ENCODE assay signal across 1 cellular context in genomic region chr17:82354804-82355308, GRCh38.
TF ChIP-seq lines count a peak whose summit lies in the region.

No MANE protein-coding gene starts in this region.

TF ChIP-seq in HepG2, 621 proteins besides CTCF, POLR2A, EP300 and RAD21 (continues in another document):
- TF ChIP-seq MAX (IDR thresholded peaks at IDR 0.05) (peak; percentile 62; the same call in 1 of the 2 replicates), ZNF746 (CRISPR knock-in tag; IDR thresholded peaks at IDR 0.05) (no peak), ZFP36 (IDR thresholded peaks at IDR 0.05; ENCODE audit: borderline replicate concordance, low read depth, low read length, partially characterized antibody) (no peak), ZGPAT (CRISPR knock-in tag; IDR thresholded peaks at IDR 0.05) (0 out of 2 replicates have a peak, but pooled peaks have one; percentile 1), ZNF644 (CRISPR knock-in tag; IDR thresholded peaks at IDR 0.05; ENCODE audit: low read depth) (0 out of 2 replicates have a peak, but pooled peaks have one; percentile 13), NR1H2 (CRISPR knock-in tag; IDR thresholded peaks at IDR 0.05; ENCODE audit: borderline replicate concordance, low read depth) (no peak), HMGXB4 (CRISPR knock-in tag; IDR thresholded peaks at IDR 0.05; ENCODE audit: borderline replicate concordance in 1 of 2, low read depth in 1 of 2) (0 out of 4 replicates have a peak, but pooled peaks of 1 of the 2 experiments have one; percentile 15), SALL2 (CRISPR knock-in tag; IDR thresholded peaks at IDR 0.05) (no peak), ISX (CRISPR knock-in tag; conservative IDR thresholded peaks at IDR 0.05) (no peak), THAP9 (CRISPR knock-in tag; IDR thresholded peaks at IDR 0.05; ENCODE audit: borderline replicate concordance) (0 out of 2 replicates have a peak, but pooled peaks have one; percentile 35), SCMH1 (CRISPR knock-in tag; IDR thresholded peaks at IDR 0.05; ENCODE audit: borderline replicate concordance) (no peak), TRIM24 (CRISPR knock-in tag; IDR thresholded peaks at IDR 0.05) (no peak), ZFX (CRISPR knock-in tag; IDR thresholded peaks at IDR 0.05; ENCODE audit: low read depth) (no peak), IKZF4 (CRISPR knock-in tag; IDR thresholded peaks at IDR 0.05; ENCODE audit: borderline replicate concordance, low read depth, not compliant biosample characterization) (no peak), JUNB (CRISPR knock-in tag; IDR thresholded peaks at IDR 0.05; ENCODE audit: borderline replicate concordance) (no peak), RFX1 (IDR thresholded peaks at IDR 0.05) (no peak), ZMYM3 (CRISPR knock-in tag; IDR thresholded peaks at IDR 0.05) (peak; percentile 27; the same call in 1 of the 2 replicates), ZNF484 (CRISPR knock-in tag; IDR thresholded peaks at IDR 0.05; ENCODE audit: borderline replicate concordance, low read depth) (no peak), JUN (CRISPR knock-in tag; IDR thresholded peaks at IDR 0.05) (no peak), ZBTB26 (CRISPR knock-in tag; IDR thresholded peaks at IDR 0.05; ENCODE audit: borderline replicate concordance) (no peak), ZBTB33 (CRISPR knock-in tag; IDR thresholded peaks at IDR 0.05) (no peak), ZNF749 (CRISPR knock-in tag; IDR thresholded peaks at IDR 0.05; ENCODE audit: borderline replicate concordance) (no peak), CEBPG (CRISPR knock-in tag; IDR thresholded peaks at IDR 0.05) (no peak), MIER3 (CRISPR knock-in tag; IDR thresholded peaks at IDR 0.05; ENCODE audit: borderline replicate concordance) (no peak), ZSCAN22 (CRISPR knock-in tag; IDR thresholded peaks at IDR 0.05) (no peak), ZBTB38 (CRISPR knock-in tag; IDR thresholded peaks at IDR 0.05) (no peak), ZNF274 (CRISPR knock-in tag; IDR thresholded peaks at IDR 0.05) (0 out of 2 replicates have a peak, but pooled peaks have one; percentile 27), KDM5B (CRISPR knock-in tag; IDR thresholded peaks at IDR 0.05; ENCODE audit: borderline replicate concordance) (0 out of 2 replicates have a peak, but pooled peaks have one; percentile 29), SPEN (CRISPR knock-in tag; IDR thresholded peaks at IDR 0.05; ENCODE audit: low read depth) (no peak), RNF219 (CRISPR knock-in tag; IDR thresholded peaks at IDR 0.05) (no peak), ZNF138 (CRISPR knock-in tag; IDR thresholded peaks at IDR 0.05; ENCODE audit: low read depth) (no peak), CHD4 (IDR thresholded peaks at IDR 0.05; ENCODE audit: borderline replicate concordance, low read length) (no peak), ZNF792 (CRISPR knock-in tag; IDR thresholded peaks at IDR 0.05) (no peak), WIZ (CRISPR knock-in tag; IDR thresholded peaks at IDR 0.05) (0 out of 2 replicates have a peak, but pooled peaks have one; percentile 24), ONECUT2 (CRISPR knock-in tag; IDR thresholded peaks at IDR 0.05) (no peak), ZNF883 (CRISPR knock-in tag; IDR thresholded peaks at IDR 0.05; ENCODE audit: not compliant biosample characterization) (peak; percentile 24), ZNF768 (CRISPR knock-in tag; IDR thresholded peaks at IDR 0.05) (peak; percentile 71; the same call in 1 of the 2 replicates), TEAD3 (CRISPR knock-in tag; optimal IDR thresholded peaks at IDR 0.05; ENCODE audit: borderline replicate concordance) (no peak), ZNF550 (CRISPR knock-in tag; IDR thresholded peaks at IDR 0.05; ENCODE audit: borderline replicate concordance) (no peak), IKZF1 (IDR thresholded peaks at IDR 0.05) (no peak), ZNF547 (CRISPR knock-in tag; IDR thresholded peaks at IDR 0.05) (peak; percentile 21; the same call in 1 of the 2 replicates), HMG20A (CRISPR knock-in tag; IDR thresholded peaks at IDR 0.05; ENCODE audit: borderline replicate concordance) (no peak), NFE2L1 (CRISPR knock-in tag; IDR thresholded peaks at IDR 0.05; ENCODE audit: borderline replicate concordance) (no peak), ZNF687 (CRISPR knock-in tag; IDR thresholded peaks at IDR 0.05) (peak; percentile 57), BRF2 (CRISPR knock-in tag; IDR thresholded peaks at IDR 0.05) (no peak), HOMEZ (CRISPR knock-in tag; IDR thresholded peaks at IDR 0.05; ENCODE audit: low read depth) (no peak)
